In genomic region chr1:41672173-41672572, GRCh38 we compare ENCODE assay signal across 10 cellular contexts.
DNase-seq lines count a peak whose midpoint lies in the region; ATAC-seq and TF ChIP-seq lines count a peak whose summit lies in the region.
"Had no signal": no experiment of that assay in that cellular context is flagged by ENCODE, and none has a peak within 500 bp of the region (broad histone marks: within the 10 kb centered on the region; RNA-seq: fewer than 3 reads in every experiment).

No MANE protein-coding gene starts in this region.

- H3K27ac Mint-ChIP-seq in endodermal cell: no peak overlapping the region

- peak; percentile 32 for DNase-seq in AG09309 (ENCODE audit: low read depth)
- peak; percentile 82 for DNase-seq in HT1080 (ENCODE audit: low read depth)
- peak; percentile 91 for DNase-seq in adipocyte (ENCODE audit: low read depth)
- peak; percentile 74 for DNase-seq in kidney epithelial cell (ENCODE audit: low read depth)
- no peak for DNase-seq in Peyer's patch
- DNase-seq in suprapubic skin (ENCODE audit: low spot score in 2 of 2): no peak
- no peak for DNase-seq in endodermal cell
- DNase-seq: central memory CD4-positive, alpha-beta T cell; SIG-M5 had no signal

- H3K27ac ChIP-seq in Peyer's patch (no peak overlapping the region), suprapubic skin (no peak overlapping the region), endodermal cell (ENCODE audit: low read depth, low read length) (no peak overlapping the region)

- no peaks in the 10 kb centered on the region for H3K9me3 Mint-ChIP-seq in endodermal cell

- no peak overlapping the region for H3K4me3 Mint-ChIP-seq in endodermal cell

- peaks cover 15% of the 10 kb centered on the region for H3K27me3 ChIP-seq in adipocyte (replicated peaks; ENCODE audit: control insufficient read depth, insufficient read depth, low read length)
- no peaks in the 10 kb centered on the region for H3K27me3 ChIP-seq in kidney epithelial cell (ENCODE audit: control insufficient read depth, insufficient read depth, low read length)
- H3K27me3 ChIP-seq in Peyer's patch: no peaks in the 10 kb centered on the region
- no peaks in the 10 kb centered on the region for H3K27me3 ChIP-seq in suprapubic skin
- H3K27me3 ChIP-seq in endodermal cell (ENCODE audit: control insufficient read depth, insufficient read depth, low read length, poor library complexity, severe bottlenecking): no peaks in the 10 kb centered on the region

- H3K4me1 Mint-ChIP-seq in endodermal cell: peaks cover 16% of the 10 kb centered on the region

- H3K36me3 Mint-ChIP-seq in endodermal cell (ENCODE audit: low read depth): no peaks in the 10 kb centered on the region

- no peak for TF ChIP-seq EP300 in suprapubic skin (IDR thresholded peaks at IDR 0.05)

- no peak for ATAC-seq in HG02970 (IDR thresholded peaks at IDR 0.05; ENCODE audit: low FRiP score, unreplicated experiment)

- H3K9ac ChIP-seq in adipocyte (ENCODE audit: low read length) (no peak overlapping the region), endodermal cell (ENCODE audit: extremely low read depth, low read length, poor library complexity, severe bottlenecking) (no peak overlapping the region)

- no peak overlapping the region for H3K4me3 ChIP-seq in AG09309 (ENCODE audit: control insufficient read depth, low read depth, low read length)
- no peak overlapping the region for H3K4me3 ChIP-seq in adipocyte (ENCODE audit: low read length)
- H3K4me3 ChIP-seq in kidney epithelial cell (ENCODE audit: low read depth, low read length): no peak overlapping the region
- no peak overlapping the region for H3K4me3 ChIP-seq in Peyer's patch
- no peak overlapping the region for H3K4me3 ChIP-seq in suprapubic skin
- H3K4me3 ChIP-seq in endodermal cell (ENCODE audit: low read length): no peak overlapping the region

- 59% methylated on average over 4 of the region's 4 CpGs for WGBS in suprapubic skin
- WGBS in endodermal cell (ENCODE audit: insufficient coverage in 1 of 2, insufficient read length in 1 of 2), 2 experiments: 63 to 75% methylated on average over 3 to 4 of the region's 4 CpGs

- H3K4me1 ChIP-seq in adipocyte (ENCODE audit: control insufficient read depth, insufficient read depth, low read length) (peaks cover 20% of the 10 kb centered on the region), Peyer's patch (peaks cover 0 to 20% (median 7%) of the 10 kb centered on the region in 4 donors), suprapubic skin (peaks cover 39% of the 10 kb centered on the region), endodermal cell (ENCODE audit: control insufficient read depth, insufficient read depth, low read length) (peaks cover 5% of the 10 kb centered on the region)

- TF ChIP-seq CTCF in AG09309 (IDR thresholded peaks at IDR 0.05; ENCODE audit: control insufficient read depth, insufficient read depth, low read depth, low read length, missing control alignments) (no peak), kidney epithelial cell (IDR thresholded peaks at IDR 0.05; ENCODE audit: insufficient read depth, low read length, poor library complexity, severe bottlenecking) (no peak), Peyer's patch (IDR thresholded peaks at IDR 0.05) (no peak), suprapubic skin (IDR thresholded peaks at IDR 0.05) (no peak), endodermal cell (conservative IDR thresholded peaks at IDR 0.05) (no peak)

- H3K9me3 ChIP-seq in adipocyte (ENCODE audit: control insufficient read depth, low read length) (no peaks in the 10 kb centered on the region), Peyer's patch (no peaks in the 10 kb centered on the region), suprapubic skin (no peaks in the 10 kb centered on the region), endodermal cell (ENCODE audit: control insufficient read depth, low read length) (no peaks in the 10 kb centered on the region)

- H3K36me3 ChIP-seq in adipocyte (ENCODE audit: control insufficient read depth, insufficient read depth, low read length, severe bottlenecking): no peaks in the 10 kb centered on the region
- no peaks in the 10 kb centered on the region for H3K36me3 ChIP-seq in kidney epithelial cell (ENCODE audit: control insufficient read depth, insufficient read depth, low read length)
- H3K36me3 ChIP-seq in Peyer's patch: no peaks in the 10 kb centered on the region
- H3K36me3 ChIP-seq in suprapubic skin: no peaks in the 10 kb centered on the region
- H3K36me3 ChIP-seq in endodermal cell (ENCODE audit: control insufficient read depth, insufficient read depth, low read length): no peaks in the 10 kb centered on the region

- peaks cover 7% of the 10 kb centered on the region for H3K27me3 Mint-ChIP-seq in endodermal cell (ENCODE audit: insufficient read depth)

- TF ChIP-seq POLR2A in Peyer's patch (IDR thresholded peaks at IDR 0.05) (no peak), suprapubic skin (IDR thresholded peaks at IDR 0.05) (no peak)

Comparison
In these comparisons a context has a peak if more than half of its experiments do, and no peak if none do; other contexts are left out.
1. DNase-seq: peak in AG09309 (single experiment), HT1080 (single experiment), adipocyte (single experiment) and kidney epithelial cell (single experiment); none in Peyer's patch (0 of 3), suprapubic skin (0 of 2) and endodermal cell (single experiment).